In the genomic region with DNA sequence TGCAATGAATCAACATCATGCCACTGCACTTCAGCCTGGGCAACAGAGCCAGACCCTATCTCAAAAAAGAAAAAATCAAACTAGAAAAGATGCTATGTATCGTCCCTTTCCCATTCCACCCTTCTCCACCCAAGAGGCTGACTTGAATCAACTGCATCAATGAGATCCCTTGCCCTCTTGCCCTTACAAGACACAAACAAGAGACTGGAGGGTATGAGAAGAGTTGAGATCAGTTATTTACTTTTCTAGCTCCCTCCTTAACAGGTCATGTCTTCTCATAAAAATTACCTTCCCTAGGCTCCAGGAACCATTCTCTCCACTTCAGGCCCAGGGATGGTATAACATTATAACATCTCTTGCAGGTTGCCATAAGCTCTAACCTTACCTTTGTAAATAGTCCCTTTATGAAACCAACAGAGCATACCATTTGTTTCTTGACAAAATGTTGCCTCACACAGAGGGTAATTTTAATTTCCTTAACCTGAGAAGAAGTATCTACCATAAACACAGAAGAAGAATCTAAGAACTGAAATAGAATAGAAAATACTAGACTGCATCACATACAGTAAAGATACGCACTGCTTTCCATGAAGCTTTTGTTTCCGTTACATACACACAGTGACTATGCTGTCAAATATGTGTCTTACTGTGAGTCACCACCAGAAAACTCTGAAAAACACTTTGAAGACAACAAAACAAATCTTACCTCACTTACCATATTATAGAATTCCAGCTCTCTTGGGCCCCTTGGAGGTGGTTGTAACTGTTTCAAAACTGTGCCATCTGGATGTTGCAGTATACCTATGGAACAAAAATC, we compare ENCODE assay signal across 13 cellular contexts. TPM values are rescaled to one million over a fixed set of nuclear protein-coding genes. Genes with fewer than 3 reads are reported as not detected.
A peak's percentile ranks its signal among the peaks of the same experiment; 100 is the strongest.
DNase-seq lines count a peak whose midpoint lies in the region; FAIRE-seq and TF ChIP-seq lines count a peak whose summit lies in the region.
"Had no signal": no experiment of that assay in that cellular context is flagged by ENCODE, and none has a peak within 500 bp of the region (broad histone marks: within the 10 kb centered on the region; RNA-seq: fewer than 3 reads in every experiment).

No MANE protein-coding gene starts in this region.

- no peaks in the 10 kb centered on the region for H3K27me3 Mint-ChIP-seq in T-helper 1 cell treated with Interleukin-12 subunit alpha and Interleukin-12 subunit beta and Interleukin-4 antibody, amounts not matched to agents 30 μg/mL and 1 μg/mL, for 36 hours (ENCODE audit: low read depth)
- no peaks in the 10 kb centered on the region for H3K27me3 Mint-ChIP-seq in CD14-positive monocyte (ENCODE audit: low read depth in 3 of 3)
- no peaks in the 10 kb centered on the region for H3K27me3 Mint-ChIP-seq in progenitor cell of endocrine pancreas

- H3K27ac Mint-ChIP-seq in T-helper 1 cell treated with Interleukin-12 subunit alpha and Interleukin-12 subunit beta and Interleukin-4 antibody, amounts not matched to agents 30 μg/mL and 1 μg/mL, for 36 hours: peak overlapping the region; percentile 11
- H3K27ac Mint-ChIP-seq in CD14-positive monocyte: peak overlapping the region in 2 of 7 donors; percentile 32 to 38
- no peak overlapping the region for H3K27ac Mint-ChIP-seq in progenitor cell of endocrine pancreas
- H3K27ac Mint-ChIP-seq: H9 had no signal

- H3K4me3 Mint-ChIP-seq in T-helper 1 cell treated with Interleukin-12 subunit alpha and Interleukin-12 subunit beta and Interleukin-4 antibody, amounts not matched to agents 30 μg/mL and 1 μg/mL, for 36 hours: no peak overlapping the region
- H3K4me3 Mint-ChIP-seq in CD14-positive monocyte: no peak overlapping the region
- H3K4me3 Mint-ChIP-seq in progenitor cell of endocrine pancreas (ENCODE audit: low read depth): no peak overlapping the region
- H3K4me3 Mint-ChIP-seq: H9 had no signal

- TF ChIP-seq CTCF in foreskin fibroblast (IDR thresholded peaks at IDR 0.05; ENCODE audit: low read depth, low read length): no peak
- no peak for TF ChIP-seq CTCF in CD14-positive monocyte (IDR thresholded peaks at IDR 0.05)
- no peak for TF ChIP-seq CTCF in progenitor cell of endocrine pancreas (IDR thresholded peaks at IDR 0.05; ENCODE audit: unreplicated experiment)

- DNase-seq in A172 (ENCODE audit: low spot score): peak; percentile 86
- peak; percentile 76 to 84 for DNase-seq in foreskin fibroblast
- no peak for DNase-seq in NK-92 treated with Interleukin-12 subunit alpha and Interleukin-12 subunit beta, amount 100 ng/mL, for 24 hours (lab: John Stamatoyannopoulos, UW)
- DNase-seq in CD14-positive monocyte (ENCODE audit: low spot score): no peak
- no peak for DNase-seq in progenitor cell of endocrine pancreas (ENCODE audit: low spot score, unreplicated experiment)
- DNase-seq in NCI-H2227 (lab: John Stamatoyannopoulos, UW; ENCODE audit: unreplicated experiment): no peak
- DNase-seq: H9, midbrain, NCI-H2171 had no signal

- peak; percentile 84 for FAIRE-seq in G401.6 (lab: Jason Lieb, UNC)

- H3K4me3 ChIP-seq in foreskin fibroblast (ENCODE audit: low read depth in 1 of 2, low read length in 2 of 2): no peak overlapping the region
- H3K4me3 ChIP-seq: esophagus muscularis mucosa, suprapubic skin had no signal

- peaks cover 5% of the 10 kb centered on the region for H3K9me3 Mint-ChIP-seq in T-helper 1 cell treated with Interleukin-12 subunit alpha and Interleukin-12 subunit beta and Interleukin-4 antibody, amounts not matched to agents 30 μg/mL and 1 μg/mL, for 36 hours
- H3K9me3 Mint-ChIP-seq in CD14-positive monocyte (peaks cover under 1 to 11% (median 3%) of the 10 kb centered on the region in 7 donors), progenitor cell of endocrine pancreas (ENCODE audit: low read depth) (peaks cover 15% of the 10 kb centered on the region)

- H3K36me3 Mint-ChIP-seq in T-helper 1 cell treated with Interleukin-12 subunit alpha and Interleukin-12 subunit beta and Interleukin-4 antibody, amounts not matched to agents 30 μg/mL and 1 μg/mL, for 36 hours (ENCODE audit: low read depth): peaks cover 38% of the 10 kb centered on the region
- H3K36me3 Mint-ChIP-seq in CD14-positive monocyte (peaks cover 54 to 55% of the 10 kb centered on the region in 2 donors), progenitor cell of endocrine pancreas (ENCODE audit: insufficient read depth) (peaks cover 48% of the 10 kb centered on the region)

- peaks cover 27% of the 10 kb centered on the region for H3K4me1 Mint-ChIP-seq in T-helper 1 cell treated with Interleukin-12 subunit alpha and Interleukin-12 subunit beta and Interleukin-4 antibody, amounts not matched to agents 30 μg/mL and 1 μg/mL, for 36 hours (ENCODE audit: low read depth)
- peaks cover 20% of the 10 kb centered on the region for H3K4me1 Mint-ChIP-seq in CD14-positive monocyte
- H3K4me1 Mint-ChIP-seq in progenitor cell of endocrine pancreas (ENCODE audit: low read depth): peaks cover 8% of the 10 kb centered on the region

- intact Hi-C loops in CD14-positive monocyte (cut with micrococcal nuclease): no loop called here

RNA-seq across cellular contexts. Expression of a gene that starts 30.5 kb away (rescaled TPM):
- total RNA-seq in A172 (2014; rRNA removed; shearing (Covaris generic)): 5.4 and 8.1 TPM in 2 replicates
- 10 to 100 TPM in 1 of 2 donors, 1 to 10 TPM in 1; 8.8 to 10.9 TPM for polyA plus RNA-seq in CD14-positive monocyte
- 5.7 and 6.4 TPM in 2 replicates for total RNA-seq in progenitor cell of endocrine pancreas

RNA-seq across cellular contexts. Expression of a gene that starts 31.7 kb away (rescaled TPM):
- 31.9 and 71.3 TPM in 2 replicates for total RNA-seq in A172 (2014; rRNA removed; shearing (Covaris generic))
- polyA plus RNA-seq in CD14-positive monocyte: 10 to 100 TPM; 24.9 to 29.4 TPM
- 31.7 and 39.4 TPM in 2 replicates for total RNA-seq in progenitor cell of endocrine pancreas

Comparison
In these comparisons a context has a peak if more than half of its experiments do, and no peak if none do; other contexts are left out.
1. DNase-seq: peak in A172 (single experiment) and foreskin fibroblast (2 of 2); none in NK-92 treated with Interleukin-12 subunit alpha and Interleukin-12 subunit beta, amount 100 ng/mL, for 24 hours (single experiment), CD14-positive monocyte (single experiment), progenitor cell of endocrine pancreas (single experiment) and NCI-H2227 (single experiment).